Comparison of ENCODE assay signal across 1 cellular context in genomic region chr3:168095611-168096209, GRCh38.
TF ChIP-seq lines count a peak whose summit lies in the region.

Gene GOLIM4 (minus strand): TSS chr3:168095924. CDS start chr3:168095285, 639 bp downstream.

TF ChIP-seq in HEK293, 187 proteins besides CTCF, POLR2A, EP300 and RAD21 (continued from another document):
- TF ChIP-seq SETDB1 (IDR thresholded peaks at IDR 0.05; ENCODE audit: insufficient read length, low read length) = no peak
- TF ChIP-seq ZNF677 (tag by site-specific recombination; IDR thresholded peaks at IDR 0.05) = no peak
- no peak for TF ChIP-seq ZNF19 (tag by site-specific recombination; IDR thresholded peaks at IDR 0.05; ENCODE audit: low read depth)
- peak; percentile 22; the same call in 1 of the 2 replicates for TF ChIP-seq WT1 (tag by site-specific recombination; IDR thresholded peaks at IDR 0.05)
- no peak for TF ChIP-seq ZNF366 (tag by site-specific recombination; conservative IDR thresholded peaks at IDR 0.05)
- TF ChIP-seq ZNF843 (tag by site-specific recombination; IDR thresholded peaks at IDR 0.05) = no peak
- no peak for TF ChIP-seq ZNF621 (tag by site-specific recombination; IDR thresholded peaks at IDR 0.05)
- TF ChIP-seq RBAK (tag by site-specific recombination; IDR thresholded peaks at IDR 0.05) = no peak
- no peak for TF ChIP-seq ZNF473 (tag by site-specific recombination; IDR thresholded peaks at IDR 0.05)
